ENCODE assay signal across 8 cellular contexts in genomic region chr12:95859947-95860850, GRCh38. TPM values are rescaled to one million over a fixed set of nuclear protein-coding genes. Genes with fewer than 3 reads are reported as not detected.
DNase-seq lines count a peak whose midpoint lies in the region; TF ChIP-seq lines count a peak whose summit lies in the region.

No MANE protein-coding gene starts in this region.

- peaks cover 22% of the 10 kb centered on the region for H3K4me1 Mint-ChIP-seq in activated CD4-positive, alpha-beta T cell treated with anti-CD3 and anti-CD28 coated beads, Interleukin-2, amount 10 ng/mL, durations not matched to agents 7 days and 5 days

- H3K9me3 ChIP-seq in iPS-18c (ENCODE audit: control insufficient read depth, insufficient read depth, low read length) (no peaks in the 10 kb centered on the region), thymus (ENCODE audit: control insufficient read depth) (no peaks in the 10 kb centered on the region)

- TF ChIP-seq CTCF in VCaP (conservative IDR thresholded peaks at IDR 0.05), result no peak

- 84% methylated on average over 10 of the region's 10 CpGs for WGBS in thymus

- CTCF ChIA-PET in activated CD4-positive, alpha-beta T cell treated with anti-CD3 and anti-CD28 coated beads, Interleukin-2, amount 10 ng/mL, durations not matched to agents 7 days and 5 days (lab: Charles Lee), result interaction anchor here (1.0 to 1.5 kb wide), 2 partner anchors 10 to 15 kb away, joined by 3 to 4 read pairs; no protein-coding TSS in a partner anchor

- no peak overlapping the region for H3K4me3 Mint-ChIP-seq in activated CD4-positive, alpha-beta T cell treated with anti-CD3 and anti-CD28 coated beads, Interleukin-2, amount 10 ng/mL, durations not matched to agents 7 days and 5 days

- peaks cover 31% of the 10 kb centered on the region for H3K36me3 Mint-ChIP-seq in activated CD4-positive, alpha-beta T cell treated with anti-CD3 and anti-CD28 coated beads, Interleukin-2, amount 10 ng/mL, durations not matched to agents 7 days and 5 days (ENCODE audit: low read depth)

- peaks cover 2% of the 10 kb centered on the region for H3K27me3 Mint-ChIP-seq in activated CD4-positive, alpha-beta T cell treated with anti-CD3 and anti-CD28 coated beads, Interleukin-2, amount 10 ng/mL, durations not matched to agents 7 days and 5 days

- peak overlapping the region; percentile 74 for H3K4me3 ChIP-seq in iPS-18c (ENCODE audit: insufficient read depth, low read depth, low read length)
- H3K4me3 ChIP-seq in thymus (ENCODE audit: low read length), result peak overlapping the region; percentile 76

- peaks cover 4% of the 10 kb centered on the region for H3K36me3 ChIP-seq in thymus (ENCODE audit: control insufficient read depth, insufficient read depth)

- peak overlapping the region; percentile 87 for H3K27ac ChIP-seq in VCaP
- H3K27ac ChIP-seq in thymus (ENCODE audit: low read depth), result no peak overlapping the region

- POLR2A ChIA-PET in activated CD4-positive, alpha-beta T cell treated with anti-CD3 and anti-CD28 coated beads, Interleukin-2, amount 10 ng/mL, durations not matched to agents 7 days and 5 days (lab: Charles Lee), result no interaction called here

- H3K27ac Mint-ChIP-seq in activated CD4-positive, alpha-beta T cell treated with anti-CD3 and anti-CD28 coated beads, Interleukin-2, amount 10 ng/mL, durations not matched to agents 7 days and 5 days, result peak overlapping the region; percentile 44

- DNase-seq in activated CD4-positive, alpha-beta T cell treated with anti-CD3 and anti-CD28 coated beads, Interleukin-2, amount 10 ng/mL, durations not matched to agents 7 days and 5 days, result no peak
- DNase-seq in activated CD4-positive, alpha-beta T cell treated with anti-CD3 and anti-CD28 coated beads for 1 hour, result no peak
- DNase-seq in NCI-H2029 (lab: John Stamatoyannopoulos, UW) (no peak), NCI-H1436 treated with DMSO at 0.1 percent for 48 hours (lab: John Stamatoyannopoulos, UW) (no peak), NCI-H345 (lab: John Stamatoyannopoulos, UW) (no peak)

- peaks cover 5% of the 10 kb centered on the region for H3K27me3 ChIP-seq in thymus (ENCODE audit: control insufficient read depth, insufficient read depth)

- H3K4me1 ChIP-seq in thymus (ENCODE audit: control insufficient read depth, insufficient read depth, low read length), result peaks cover 15% of the 10 kb centered on the region

- no peaks in the 10 kb centered on the region for H3K9me3 Mint-ChIP-seq in activated CD4-positive, alpha-beta T cell treated with anti-CD3 and anti-CD28 coated beads, Interleukin-2, amount 10 ng/mL, durations not matched to agents 7 days and 5 days

RNA-seq across cellular contexts. Expression of gene SNRPF, which starts 1.4 kb away (rescaled TPM):
- total RNA-seq in activated CD4-positive, alpha-beta T cell treated with anti-CD3 and anti-CD28 coated beads, Interleukin-2, amount 10 ng/mL, durations not matched to agents 7 days and 5 days, result 10 to 100 TPM; 23.2 to 32.8 TPM
- 41.9 TPM for polyA plus RNA-seq in thymus
